ENCODE assay signal across 19 cellular contexts in the genomic region with DNA sequence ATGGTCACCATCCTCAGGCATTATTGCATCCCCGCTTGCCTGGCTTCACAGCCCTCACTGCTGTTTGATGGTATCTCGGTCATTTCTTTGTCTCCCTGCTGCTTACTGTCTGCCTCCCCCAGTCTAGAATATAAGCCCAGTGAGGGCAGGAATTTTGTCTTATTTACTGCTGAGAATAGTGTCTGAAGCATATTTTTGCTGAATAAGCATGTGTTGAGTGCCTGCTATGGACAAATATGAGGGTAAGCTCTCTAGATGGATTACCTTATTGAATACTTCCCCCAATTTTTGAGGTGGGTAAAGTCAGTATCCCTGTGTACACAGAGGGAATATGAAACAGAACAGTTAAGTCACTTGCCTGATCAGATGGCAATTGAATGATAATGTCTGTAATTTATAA. TPM values are rescaled to one million over a fixed set of nuclear protein-coding genes. Genes with fewer than 3 reads are reported as not detected.
DNase-seq lines count a peak whose midpoint lies in the region; ATAC-seq, FAIRE-seq and TF ChIP-seq lines count a peak whose summit lies in the region.
"Had no signal": no experiment of that assay in that cellular context is flagged by ENCODE, and none has a peak within 500 bp of the region (broad histone marks: within the 10 kb centered on the region; RNA-seq: fewer than 3 reads in every experiment).

No MANE protein-coding gene starts in this region.

- WGBS in HepG2 (ENCODE audit: low lambda C conversion rate): 23% methylated on average over 2 of the region's 2 CpGs
- WGBS in right lobe of liver (ENCODE audit: insufficient coverage, low coverage, low lambda C conversion rate, missing lambda C conversion rate): 75% methylated on average over 2 of the region's 2 CpGs

- DNase-seq in HepG2 (ENCODE audit: low spot score): no peak
- no peak for DNase-seq in right lobe of liver
- no peak for DNase-seq in Panc1 (ENCODE audit: low read depth, low spot score)
- no peak for DNase-seq in urothelium cell line (ENCODE audit: low spot score)
- DNase-seq in islet precursor cell: no peak
- no peak for DNase-seq in activated CD4-positive, CD25-positive, alpha-beta regulatory T cell treated with anti-CD3 and anti-CD28 coated beads, Interleukin-2, amount 50 U/mL, for 72 hours
- DNase-seq: AML-193; BE2C; CD4-positive, alpha-beta T cell; CD8-positive, alpha-beta memory T cell; DMS 273 treated with DMSO at 0.1 percent for 48 hours; DND-41; H9 had no signal

- TF ChIP-seq CTCF in HepG2 (CRISPR knock-in tag; IDR thresholded peaks at IDR 0.05) (no peak), right lobe of liver (IDR thresholded peaks at IDR 0.05) (no peak), Panc1 (IDR thresholded peaks at IDR 0.05) (no peak)

- POLR2A ChIA-PET in HepG2 (lab: Yijun Ruan, JAX): no interaction called here
- POLR2A ChIA-PET in Panc1 (lab: Charles Lee): no interaction called here

- H3K36me3 ChIP-seq in HepG2 (replicated peaks in 1 of 2; ENCODE audit: control insufficient read depth in 1 of 2, insufficient read depth in 2 of 2, low read length in 2 of 2): no peaks in the 10 kb centered on the region
- H3K36me3 ChIP-seq in right lobe of liver: no peaks in the 10 kb centered on the region
- H3K36me3 ChIP-seq in Panc1 (ENCODE audit: control insufficient read depth, insufficient read depth, low read length): no peaks in the 10 kb centered on the region
- H3K36me3 ChIP-seq: BE2C; BLaER1 treated with 17β-estradiol and CSF1 and Interleukin-3, amounts not matched to agents 10 nM and 100 nM had no signal

- TF ChIP-seq EP300 in HepG2 (IDR thresholded peaks at IDR 0.05; ENCODE audit: low read depth in 2 of 2, low read length in 2 of 2) (no peak), HepG2 (CRISPR knock-in tag; IDR thresholded peaks at IDR 0.05; ENCODE audit: borderline replicate concordance) (no peak)

- no peak overlapping the region for H3K4me2 ChIP-seq in HepG2 (ENCODE audit: low read depth, low read length)
- H3K4me2 ChIP-seq: BLaER1 treated with 17β-estradiol and CSF1 and Interleukin-3, amounts not matched to agents 10 nM and 100 nM; GM23338 had no signal

- intact Hi-C loops in HepG2 (cut with micrococcal nuclease; ENCODE audit: unreplicated experiment): no loop called here
- intact Hi-C loops in right lobe of liver (cut with DNase I): no loop called here
- intact Hi-C loops in Panc1 (cut with micrococcal nuclease; ENCODE audit: unreplicated experiment): no loop called here

- in situ Hi-C loops in HepG2 (cut with HindIII; ENCODE audit: extremely low pct_ligation_motif_present, low pct_unique_long_range_greater_than_20kb) (no loop called here), Panc1 (cut with HindIII; ENCODE audit: low pct_unique_long_range_greater_than_20kb, low sequenced_read_pairs) (no loop called here)

- no peaks in the 10 kb centered on the region; a peak in 1 of 5 replicates for H3K27me3 ChIP-seq in HepG2 (ENCODE audit: control insufficient read depth in 1 of 2, insufficient read depth in 2 of 2, low read length in 2 of 2)
- no peaks in the 10 kb centered on the region for H3K27me3 ChIP-seq in right lobe of liver
- no peaks in the 10 kb centered on the region for H3K27me3 ChIP-seq in Panc1 (ENCODE audit: control insufficient read depth, insufficient read depth, low read length)
- H3K27me3 ChIP-seq: BLaER1 treated with 17β-estradiol and CSF1 and Interleukin-3, amounts not matched to agents 10 nM and 100 nM had no signal

- no peaks in the 10 kb centered on the region for H4K20me1 ChIP-seq in HepG2 (ENCODE audit: insufficient read depth, low read length)
- H4K20me1 ChIP-seq: BLaER1 treated with 17β-estradiol and CSF1 and Interleukin-3, amounts not matched to agents 10 nM and 100 nM had no signal

- no peaks in the 10 kb centered on the region for H3K4me1 ChIP-seq in HepG2 (ENCODE audit: insufficient read depth, low read length)
- H3K4me1 ChIP-seq in right lobe of liver: no peaks in the 10 kb centered on the region
- peaks cover 24% of the 10 kb centered on the region for H3K4me1 ChIP-seq in Panc1 (ENCODE audit: control insufficient read depth, insufficient read depth, low read length)
- H3K4me1 ChIP-seq: BE2C; BLaER1 treated with 17β-estradiol and CSF1 and Interleukin-3, amounts not matched to agents 10 nM and 100 nM had no signal

- H2AFZ ChIP-seq in HepG2 (ENCODE audit: low read length): no peak overlapping the region
- H2AFZ ChIP-seq: GM23338 had no signal

- TF ChIP-seq RAD21 in HepG2 (CRISPR knock-in tag; IDR thresholded peaks at IDR 0.05): no peak

- no peak overlapping the region for H3K4me3 ChIP-seq in HepG2 (replicated peaks in 1 of 3; ENCODE audit: insufficient read depth in 1 of 3, low read depth in 2 of 3, low read length in 3 of 3)
- H3K4me3 ChIP-seq in right lobe of liver: no peak overlapping the region
- H3K4me3 ChIP-seq in Panc1 (ENCODE audit: low read depth in 2 of 2, low read length in 2 of 2): no peak overlapping the region
- H3K4me3 ChIP-seq: BLaER1 treated with 17β-estradiol and CSF1 and Interleukin-3, amounts not matched to agents 10 nM and 100 nM; GM23338 had no signal

- TF ChIP-seq POLR2A in HepG2 (IDR thresholded peaks at IDR 0.05; ENCODE audit: insufficient read depth in 1 of 2, low read depth in 2 of 2, low read length in 2 of 2): no peak
- no peak for TF ChIP-seq POLR2A in right lobe of liver (IDR thresholded peaks at IDR 0.05)

- H3K79me2 ChIP-seq in HepG2 (ENCODE audit: insufficient read depth, low read length): no peaks in the 10 kb centered on the region

- ATAC-seq in HepG2 (no peak), right lobe of liver (no peak), Panc1 (no peak)
- ATAC-seq: GM23338, HCT116 had no signal

- no peak overlapping the region for H3K27ac ChIP-seq in HepG2 (ENCODE audit: extremely low read length, insufficient read depth, low read length)
- no peak overlapping the region for H3K27ac ChIP-seq in right lobe of liver
- peak overlapping the region; percentile 60; the same call in 1 of the 2 replicates for H3K27ac ChIP-seq in Panc1 (ENCODE audit: low read length)
- H3K27ac ChIP-seq: BLaER1 treated with 17β-estradiol and CSF1 and Interleukin-3, amounts not matched to agents 10 nM and 100 nM had no signal

- CTCF ChIA-PET in HepG2 (lab: Yijun Ruan, JAX; ENCODE audit: low intra/inter-chr PET ratio, low total read pairs) (no interaction called here), Panc1 (lab: Charles Lee) (no interaction called here)

- BruUV-seq in HepG2 (replicated peaks; lab: Mats Ljungman, UMichigan): no TSS peak
- BruUV-seq in Panc1 (replicated peaks; lab: Mats Ljungman, UMichigan): no TSS peak

- H3K9ac ChIP-seq in HepG2 (ENCODE audit: insufficient read depth, low read depth, low read length): no peak overlapping the region
- H3K9ac ChIP-seq: BLaER1 treated with 17β-estradiol and CSF1 and Interleukin-3, amounts not matched to agents 10 nM and 100 nM had no signal

- FAIRE-seq in HepG2 (lab: Jason Lieb, UNC) (no peak), urothelium cell line (lab: Jason Lieb, UNC) (peak; percentile 80)
- FAIRE-seq: D721Med, G401.6 had no signal

- H3K9me3 ChIP-seq in HepG2 (ENCODE audit: low read length) (no peaks in the 10 kb centered on the region), right lobe of liver (no peaks in the 10 kb centered on the region), Panc1 (ENCODE audit: control insufficient read depth, insufficient read depth, low read depth, low read length) (no peaks in the 10 kb centered on the region)
- H3K9me3 ChIP-seq: BE2C; BLaER1 treated with 17β-estradiol and CSF1 and Interleukin-3, amounts not matched to agents 10 nM and 100 nM had no signal

TF ChIP-seq in HepG2, 621 proteins besides CTCF, POLR2A, EP300 and RAD21:
- TF ChIP-seq MAFF (IDR thresholded peaks at IDR 0.05; ENCODE audit: low read depth, low read length) (peak; percentile 87), ZGPAT (CRISPR knock-in tag; IDR thresholded peaks at IDR 0.05) (no peak), MAFK (conservative IDR thresholded peaks at IDR 0.05 in 1 of 2, IDR thresholded peaks at IDR 0.05 in 1 of 2; ENCODE audit: low read length in 2 of 2) (peak; percentile 83 to 87)
TF ChIP-seq in HepG2: peak in this region for 2.

RNA-seq across cellular contexts. Expression of gene CABCOCO1, which starts 36.5 kb away (rescaled TPM):
- total RNA-seq in HepG2 (2016; rRNA removed; fragmentation: Illumina TruSeq; extraction: Trizol) (not detected in 2 replicates), right lobe of liver (not detected), Panc1 (2021; ENCODE audit: unreplicated experiment) (4.0 TPM)
- not detected in 2 replicates for total RNA-seq in HepG2 (2016; cell fraction: cytosol; rRNA removed; fragmentation: Illumina TruSeq; extraction: Trizol; ENCODE audit: low read depth)
- total RNA-seq in HepG2 (2016; cell fraction: insoluble cytoplasmic fraction; rRNA removed; fragmentation: Illumina TruSeq; extraction: Trizol): not detected in 2 replicates
- not detected in 2 replicates for total RNA-seq in HepG2 (2016; cell fraction: membrane; rRNA removed; fragmentation: Illumina TruSeq; extraction: Trizol)
- not detected in 2 replicates for total RNA-seq in HepG2 (2016; cell fraction: nucleus; rRNA removed; fragmentation: Illumina TruSeq; extraction: Trizol)
- not detected in 2 replicates for polyA plus RNA-seq in HepG2 (2011; rRNA removed)
- polyA plus RNA-seq in HepG2 (2011; cell fraction: cytosol; rRNA removed): not detected in 2 replicates
- polyA plus RNA-seq in HepG2 (2011; cell fraction: nucleus; rRNA removed): not detected in 2 replicates
- not detected in 2 replicates for polyA plus RNA-seq in HepG2 (2012)
- polyA plus RNA-seq in HepG2 (2016; cell fraction: cytosol; fragmentation: Illumina TruSeq; extraction: Trizol; ENCODE audit: low read depth): not detected in 2 replicates
- polyA plus RNA-seq in HepG2 (2016; cell fraction: insoluble cytoplasmic fraction; fragmentation: Illumina TruSeq; extraction: Trizol; ENCODE audit: low read depth): not detected in 2 replicates
- polyA plus RNA-seq in HepG2 (2016; cell fraction: membrane; fragmentation: Illumina TruSeq; extraction: Trizol; ENCODE audit: low read depth): not detected in 2 replicates
- not detected in 2 replicates for polyA plus RNA-seq in HepG2 (2016; cell fraction: nucleus; fragmentation: Illumina TruSeq; extraction: Trizol; ENCODE audit: insufficient read depth, low read depth)
- polyA minus RNA-seq in HepG2 (2011; rRNA and poly(A)+ RNA removed; ENCODE audit: low replicate concordance): not detected in 2 replicates
- polyA minus RNA-seq in HepG2 (2011; cell fraction: cytosol; rRNA and poly(A)+ RNA removed): not detected in 2 replicates
- polyA minus RNA-seq in HepG2 (2011; cell fraction: nucleus; rRNA and poly(A)+ RNA removed): not detected in 2 replicates
- 2.7 TPM for polyA plus RNA-seq in Panc1 (2012; ENCODE audit: insufficient read length)
- total RNA-seq: CD4-positive, alpha-beta T cell; CD8-positive, alpha-beta memory T cell; GM23338; H9 had no signal
- polyA plus RNA-seq: CD14-positive monocyte; CD8-positive, alpha-beta memory T cell; GM23338 had no signal
